ENCODE assay signal across 18 cellular contexts in the genomic region with DNA sequence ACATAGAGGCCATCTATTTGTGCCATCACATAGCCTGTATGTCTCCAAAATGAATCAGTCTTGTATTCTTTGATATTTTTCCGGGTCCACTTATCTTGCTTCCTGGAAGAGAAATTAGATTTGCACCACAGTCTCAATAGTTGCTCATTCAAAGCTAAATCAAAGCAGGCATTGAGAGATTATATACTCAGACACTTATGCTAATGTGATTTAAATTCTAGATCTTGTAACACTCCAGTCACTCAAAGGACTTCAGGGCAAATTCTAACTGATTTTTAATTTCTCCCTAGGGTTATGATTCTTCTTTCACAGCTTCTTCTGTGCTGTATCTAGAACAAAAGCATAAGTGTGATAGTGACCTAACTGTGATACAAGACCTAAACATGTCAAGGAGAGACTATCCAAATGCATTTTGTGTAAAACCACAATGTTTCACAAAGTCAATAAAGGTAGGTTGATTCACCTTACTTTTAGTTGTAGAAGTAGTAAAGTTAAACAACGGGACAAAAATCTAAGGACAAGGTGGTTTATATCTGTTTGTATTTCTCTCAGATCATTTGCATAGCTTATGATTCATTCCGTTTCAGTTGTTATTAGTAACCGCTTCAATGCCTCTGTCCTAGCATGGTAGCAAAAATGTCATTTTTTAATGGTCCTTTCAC. TPM values are rescaled to one million over a fixed set of nuclear protein-coding genes. Genes with fewer than 3 reads are reported as not detected.
A peak's percentile ranks its signal among the peaks of the same experiment; 100 is the strongest.
DNase-seq lines count a peak whose midpoint lies in the region; ATAC-seq and TF ChIP-seq lines count a peak whose summit lies in the region.
"Had no signal": no experiment of that assay in that cellular context is flagged by ENCODE, and none has a peak within 500 bp of the region (broad histone marks: within the 10 kb centered on the region; RNA-seq: fewer than 3 reads in every experiment).

No MANE protein-coding gene starts in this region.

- H3K36me3 ChIP-seq in GM06990 (ENCODE audit: control insufficient read depth, insufficient read depth, low read length) = no peaks in the 10 kb centered on the region
- H3K36me3 ChIP-seq in colonic mucosa = no peaks in the 10 kb centered on the region
- H3K36me3 ChIP-seq in spleen = peaks cover 0 to 55% (median 0%) of the 10 kb centered on the region in 6 donors
- H3K36me3 ChIP-seq in hepatocyte (replicated peaks; ENCODE audit: insufficient read depth, low read depth) = no peaks in the 10 kb centered on the region
- H3K36me3 ChIP-seq: ovary, SJCRH30, tibial artery had no signal

- no peak for TF ChIP-seq POLR2A in spleen (IDR thresholded peaks at IDR 0.05)

- WGBS in spleen, 5 donors = 74 to 92% (median 80%) methylated on average over 4 of the region's 4 CpGs
- WGBS in hepatocyte (ENCODE audit: low lambda C conversion rate, missing lambda C conversion rate) = 80% methylated on average over 4 of the region's 4 CpGs

- ATAC-seq in GM18870 (IDR thresholded peaks at IDR 0.05; ENCODE audit: unreplicated experiment) (peak; percentile 55), HG03159 (IDR thresholded peaks at IDR 0.05; ENCODE audit: unreplicated experiment) (peak; percentile 73), left cardiac atrium (no peak)

- H3K4me1 ChIP-seq in colonic mucosa = peaks cover 11% of the 10 kb centered on the region
- H3K4me1 ChIP-seq in spleen = no peaks in the 10 kb centered on the region
- no peaks in the 10 kb centered on the region for H3K4me1 ChIP-seq in hepatocyte (ENCODE audit: insufficient read depth)
- H3K4me1 ChIP-seq: SJCRH30, tibial artery had no signal

- no peak overlapping the region for H3K9ac ChIP-seq in colonic mucosa (ENCODE audit: low read depth in 2 of 2, low read length in 2 of 2)
- H3K9ac ChIP-seq: KMS-11 had no signal

- DNase-seq in GM06990 (ENCODE audit: extremely low read depth, insufficient read length) = peak; percentile 22
- DNase-seq in colonic mucosa = no peak
- DNase-seq in spleen = no peak
- no peak for DNase-seq in left cardiac atrium
- DNase-seq in hepatocyte (ENCODE audit: low spot score) = no peak
- DNase-seq in NCI-H1092 (lab: John Stamatoyannopoulos, UW) = no peak
- DNase-seq: activated CD4-positive, alpha-beta memory T cell treated with anti-CD3 and anti-CD28 coated beads for 36 hours; glutamatergic neuron; NCI-H1417 treated with DMSO at 0.1 percent for 48 hours; NCI-H345; ovary; SJCRH30; stimulated activated CD4-positive, alpha-beta T cell treated with anti-CD3 and anti-CD28 coated beads, Interleukin-4, amount 100 ng/mL, for 24 hours; tibial artery had no signal

- H3K27me3 ChIP-seq in GM06990 (replicated peaks; ENCODE audit: control insufficient read depth, insufficient read depth, low read length) = no peaks in the 10 kb centered on the region
- no peaks in the 10 kb centered on the region for H3K27me3 ChIP-seq in colonic mucosa
- no peaks in the 10 kb centered on the region for H3K27me3 ChIP-seq in spleen (replicated peaks in 1 of 7)
- no peaks in the 10 kb centered on the region for H3K27me3 ChIP-seq in hepatocyte
- H3K27me3 ChIP-seq: ovary, SJCRH30, tibial artery had no signal

- H3K4me3 ChIP-seq in GM06990 (replicated peaks; ENCODE audit: low read depth, low read length) (no peak overlapping the region), colonic mucosa (no peak overlapping the region), spleen (no peak overlapping the region), hepatocyte (no peak overlapping the region)
- H3K4me3 ChIP-seq: ovary, SJCRH30, tibial artery had no signal

- no peaks in the 10 kb centered on the region for H3K79me2 ChIP-seq in hepatocyte

- intact Hi-C loops in colonic mucosa (cut with DNase I) (no loop called here), spleen (cut with DNase I; ENCODE audit: low total_unique reads) (no loop called here), left cardiac atrium (cut with DNase I) (no loop called here)

- H4K20me1 ChIP-seq in hepatocyte (ENCODE audit: insufficient read depth, poor library complexity, severe bottlenecking) = no peaks in the 10 kb centered on the region

- H3K27ac ChIP-seq in colonic mucosa = peak overlapping the region; percentile 34
- H3K27ac ChIP-seq in spleen = no peak overlapping the region
- H3K27ac ChIP-seq in hepatocyte = no peak overlapping the region
- H3K27ac ChIP-seq: KMS-11, ovary, SJCRH30, tibial artery had no signal

- TF ChIP-seq CTCF in GM06990 (IDR thresholded peaks at IDR 0.05; ENCODE audit: insufficient read depth, low read length, poor library complexity, severe bottlenecking) = no peak
- TF ChIP-seq CTCF in colonic mucosa (IDR thresholded peaks at IDR 0.05) = no peak
- no peak for TF ChIP-seq CTCF in spleen (IDR thresholded peaks at IDR 0.05 in 8 of 11, conservative IDR thresholded peaks at IDR 0.05 in 3 of 11)
- no peak for TF ChIP-seq CTCF in hepatocyte (IDR thresholded peaks at IDR 0.05; ENCODE audit: poor library complexity)

- no peak overlapping the region for H2AFZ ChIP-seq in hepatocyte

- H3K9me3 ChIP-seq in colonic mucosa (no peaks in the 10 kb centered on the region), spleen (no peaks in the 10 kb centered on the region), hepatocyte (ENCODE audit: low read depth) (no peaks in the 10 kb centered on the region)
- H3K9me3 ChIP-seq: ovary, SJCRH30, tibial artery had no signal

- H3K9me2 ChIP-seq in hepatocyte (replicated peaks; ENCODE audit: insufficient read depth) = no peaks in the 10 kb centered on the region

- H3K4me2 ChIP-seq in hepatocyte = no peak overlapping the region
- H3K4me2 ChIP-seq: KMS-11 had no signal

RNA-seq across cellular contexts. Expression of gene PLBD1, which starts 26.8 kb away (rescaled TPM):
- total RNA-seq in colonic mucosa (10 to 100 TPM; 85.0 to 91.7 TPM), spleen (10 to 100 TPM; 26.8 to 83.2 (median 36.3) TPM), left cardiac atrium (10 to 100 TPM; 22.0 to 30.9 TPM), hepatocyte (19.1 and 20.8 TPM in 2 replicates)
- polyA plus RNA-seq in spleen (1 to 10 TPM; 3.1 to 8.3 (median 5.5) TPM), hepatocyte (16.8 and 18.6 TPM in 2 replicates)
- total RNA-seq: activated CD4-positive, alpha-beta memory T cell treated with anti-CD3 and anti-CD28 coated beads for 36 hours; activated T-helper 1 cell treated with anti-CD3 and anti-CD28 coated beads, Interleukin-12 subunit alpha, Interleukin-12 subunit beta, Interleukin-2, Interleukin-4 antibody, amounts not matched to agents 30 ng/mL and 10 ng/mL and 1 ng/mL, durations not matched to agents 14 hours and 24 hours and 36 hours; SJCRH30 had no signal

Comparison
In these comparisons a context has a peak if more than half of its experiments do, and no peak if none do; other contexts are left out.
1. ATAC-seq: peak in GM18870 (single experiment) and HG03159 (single experiment); none in left cardiac atrium (0 of 2).